1 cellular context compared by ENCODE assay signal in the genomic region with DNA sequence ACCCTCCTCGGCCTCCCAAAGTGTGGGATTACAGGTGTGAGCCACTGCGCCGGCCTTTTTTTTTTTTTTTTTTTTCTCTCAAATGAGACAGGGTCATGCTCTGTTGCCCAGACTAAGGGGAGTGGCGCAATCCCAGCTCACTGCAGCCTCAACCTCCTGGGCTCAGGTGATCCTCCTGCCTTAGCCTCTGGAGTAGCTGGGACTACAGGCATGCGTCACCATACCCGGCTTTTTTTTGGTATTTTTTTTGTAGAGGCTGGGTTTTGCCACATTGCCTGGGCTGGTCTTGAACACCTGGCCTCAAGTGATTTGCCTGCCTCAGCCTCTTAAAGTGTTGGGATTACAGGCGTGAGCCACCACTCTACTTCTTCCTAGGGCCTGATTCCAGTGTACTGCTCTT.
TF ChIP-seq lines count a peak whose summit lies in the region.

No MANE protein-coding gene starts in this region.

TF ChIP-seq in H1, 55 proteins besides CTCF, POLR2A, EP300 and RAD21:
- 0 out of 2 replicates have a peak, but pooled peaks have one; percentile 15 for TF ChIP-seq CEBPB (IDR thresholded peaks at IDR 0.05; ENCODE audit: low read depth, low read length)
- TF ChIP-seq EGR1 (IDR thresholded peaks at IDR 0.05; ENCODE audit: borderline replicate concordance, low read depth, low read length): no peak
